Comparison of ENCODE assay signal across 1 cellular context in genomic region chr12:59827767-59828166, GRCh38.
TF ChIP-seq lines count a peak whose summit lies in the region.

No MANE protein-coding gene starts in this region.

TF ChIP-seq in K562, 482 proteins besides CTCF, POLR2A, EP300 and RAD21 (continued from another document):
- no peak for TF ChIP-seq ZBTB11 (CRISPR knock-in tag; IDR thresholded peaks at IDR 0.05)
- TF ChIP-seq ZNF316 (IDR thresholded peaks at IDR 0.05): peak; percentile 43; the same call in 1 of the 2 replicates
- peak; percentile 34 for TF ChIP-seq MAFG (tag; conservative IDR thresholded peaks at IDR 0.05)
TF ChIP-seq in K562: peak in this region for 3.
